Comparison of ENCODE assay signal across 8 cellular contexts in the genomic region with DNA sequence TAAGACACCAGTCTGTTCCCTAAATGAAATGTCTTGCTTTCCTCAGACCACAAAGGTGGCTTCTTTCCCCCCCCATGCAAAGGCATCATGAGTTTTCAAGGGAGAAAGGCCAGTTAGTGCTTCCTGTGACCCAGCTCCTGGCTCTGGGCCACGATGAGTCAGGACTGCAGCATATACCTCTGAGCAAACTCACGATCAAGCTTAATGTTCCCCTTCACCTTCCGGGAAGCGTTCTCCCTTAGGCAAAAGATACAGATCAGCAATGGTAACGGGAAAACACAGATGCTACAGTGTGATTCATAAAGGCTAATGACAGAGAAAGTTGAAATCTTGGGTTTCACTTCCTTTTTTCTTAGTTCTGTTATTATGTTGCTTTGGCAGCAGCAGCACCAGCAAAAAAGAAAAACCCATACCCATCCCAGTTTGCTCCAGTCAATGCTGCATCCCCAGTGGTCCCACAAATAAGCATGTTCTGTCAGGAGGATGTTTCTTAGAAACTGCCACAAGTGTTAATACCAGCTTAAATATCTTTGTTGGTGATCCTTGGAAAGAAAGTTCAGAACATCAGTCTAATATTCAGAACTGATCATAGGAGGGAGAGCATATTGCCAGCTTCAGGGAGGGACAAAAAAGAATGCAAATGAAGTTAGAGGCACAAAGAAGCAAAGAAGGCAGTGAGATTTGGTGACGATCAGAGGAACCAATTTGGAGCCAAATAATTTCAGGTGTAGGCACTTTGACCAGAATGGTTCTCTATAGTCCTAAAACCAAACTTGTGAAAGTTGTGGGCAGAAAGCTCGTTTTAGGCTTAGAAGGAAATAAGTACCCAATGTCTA. TPM values are rescaled to one million over a fixed set of nuclear protein-coding genes. Genes with fewer than 3 reads are reported as not detected.
DNase-seq lines count a peak whose midpoint lies in the region; ATAC-seq, FAIRE-seq and TF ChIP-seq lines count a peak whose summit lies in the region.
"Had no signal": no experiment of that assay in that cellular context is flagged by ENCODE, and none has a peak within 500 bp of the region (broad histone marks: within the 10 kb centered on the region; RNA-seq: fewer than 3 reads in every experiment).

No MANE protein-coding gene starts in this region.

- no peaks in the 10 kb centered on the region for H3K36me3 Mint-ChIP-seq in astrocyte (ENCODE audit: low read depth, unreplicated experiment)

- H3K9ac ChIP-seq in astrocyte (ENCODE audit: low read length), result peak overlapping the region; percentile 30

- H3K4me1 Mint-ChIP-seq in astrocyte (ENCODE audit: low read depth, unreplicated experiment), result peaks cover 4% of the 10 kb centered on the region

- WGBS in testis, 2 donors, result 74 to 79% methylated on average over 4 to 7 of the region's 7 CpGs

- H3K27ac ChIP-seq in astrocyte (ENCODE audit: low read depth, low read length), result peak overlapping the region; percentile 7
- H3K27ac ChIP-seq in testis, result no peak overlapping the region

- no peak overlapping the region for H3K4me3 Mint-ChIP-seq in astrocyte (ENCODE audit: unreplicated experiment)

- H3K27ac Mint-ChIP-seq in astrocyte (ENCODE audit: unreplicated experiment), result no peak overlapping the region

- no peaks in the 10 kb centered on the region for H3K9me3 Mint-ChIP-seq in astrocyte (ENCODE audit: unreplicated experiment)

- no peak overlapping the region for H2AFZ ChIP-seq in astrocyte (ENCODE audit: low read depth, low read length)

- no peaks in the 10 kb centered on the region for H3K79me2 ChIP-seq in astrocyte (ENCODE audit: insufficient read depth, low read length)

- FAIRE-seq in H54 (lab: Jason Lieb, UNC) (peak; percentile 98), astrocyte (lab: Jason Lieb, UNC) (peak; percentile 99)

- intact Hi-C loops in mucosa of descending colon (cut with DNase I, micrococcal nuclease), result no loop called here
- intact Hi-C loops in testis (cut with DNase I; ENCODE audit: low total_unique reads), result no loop called here

- peak; percentile 38 for DNase-seq in H54 (ENCODE audit: insufficient read length, low spot score)
- DNase-seq in MG63, result peak; percentile 65
- DNase-seq in astrocyte (ENCODE audit: low read depth), result peak; percentile 77
- peak in 1 of 3 donors; percentile 4 for DNase-seq in mucosa of descending colon
- no peak for DNase-seq in NCI-H128 (lab: John Stamatoyannopoulos, UW; ENCODE audit: unreplicated experiment)
- no peak for DNase-seq in testis

- no peaks in the 10 kb centered on the region for H3K27me3 ChIP-seq in MG63
- no peaks in the 10 kb centered on the region for H3K27me3 ChIP-seq in astrocyte (ENCODE audit: insufficient read depth, low read length)
- no peaks in the 10 kb centered on the region for H3K27me3 ChIP-seq in testis

- H3K4me3 ChIP-seq in MG63 (no peak overlapping the region), astrocyte (ENCODE audit: insufficient read depth, low read depth, low read length) (no peak overlapping the region), mucosa of descending colon (no peak overlapping the region), testis (no peak overlapping the region)

- H3K4me2 ChIP-seq in astrocyte (ENCODE audit: low read length), result peak overlapping the region; percentile 50

- H4K20me1 ChIP-seq in astrocyte (ENCODE audit: insufficient read depth, low read length), result no peaks in the 10 kb centered on the region

- no peak for TF ChIP-seq POLR2A in H54 (IDR thresholded peaks at IDR 0.05; ENCODE audit: low read depth, low read length)
- TF ChIP-seq POLR2A in testis (IDR thresholded peaks at IDR 0.05), result no peak

- TF ChIP-seq CTCF in astrocyte (IDR thresholded peaks at IDR 0.05; ENCODE audit: insufficient read depth, low read depth, low read length) (no peak), mucosa of descending colon (IDR thresholded peaks at IDR 0.05) (no peak), testis (IDR thresholded peaks at IDR 0.05) (no peak)

- ATAC-seq in GM18508 (IDR thresholded peaks at IDR 0.05; ENCODE audit: insufficient read depth, unreplicated experiment), result peak; percentile 95
- peak; percentile 34 for ATAC-seq in mucosa of descending colon

- no peaks in the 10 kb centered on the region for H3K36me3 ChIP-seq in MG63
- no peaks in the 10 kb centered on the region for H3K36me3 ChIP-seq in astrocyte (ENCODE audit: insufficient read depth, low read length)
- no peaks in the 10 kb centered on the region for H3K36me3 ChIP-seq in mucosa of descending colon (ENCODE audit: low read depth)
- no peaks in the 10 kb centered on the region for H3K36me3 ChIP-seq in testis (ENCODE audit: low read depth, missing control alignments)

- H3K9me3 ChIP-seq in MG63 (no peaks in the 10 kb centered on the region), astrocyte (ENCODE audit: insufficient read depth, low read depth, low read length) (no peaks in the 10 kb centered on the region), mucosa of descending colon (no peaks in the 10 kb centered on the region), testis (no peaks in the 10 kb centered on the region)

- H3K27me3 Mint-ChIP-seq in astrocyte (ENCODE audit: low read depth, unreplicated experiment), result peaks cover 5% of the 10 kb centered on the region

- H3K4me1 ChIP-seq in astrocyte (ENCODE audit: insufficient read depth, low read length), result peaks cover 14% of the 10 kb centered on the region
- H3K4me1 ChIP-seq in mucosa of descending colon (ENCODE audit: low read depth), result no peaks in the 10 kb centered on the region
- H3K4me1 ChIP-seq in testis, result no peaks in the 10 kb centered on the region

RNA-seq across cellular contexts. Expression of a gene that starts 41.2 kb away (rescaled TPM):
- not detected in 2 replicates for total RNA-seq in MG63 (2014; rRNA removed; shearing (Covaris generic); ENCODE audit: low replicate concordance)
- 0.11 and 0.19 TPM in 2 replicates for total RNA-seq in astrocyte
- total RNA-seq in mucosa of descending colon, result 10 to 100 TPM in 1 of 3 donors, 1 to 10 TPM in 2; 8.1 to 16.2 (median 9.8) TPM
- total RNA-seq in testis, result 1 to 10 TPM; 8.5 to 9.7 TPM
- 4.2 TPM for polyA plus RNA-seq in testis (ENCODE audit: insufficient read depth, low read depth, low replicate concordance)

RNA-seq across cellular contexts. Expression of a gene that starts 57.2 kb away (rescaled TPM):
- not detected in 2 replicates for total RNA-seq in MG63 (2014; rRNA removed; shearing (Covaris generic); ENCODE audit: low replicate concordance)
- not detected in 2 replicates for total RNA-seq in astrocyte
- total RNA-seq in mucosa of descending colon, result not detected
- 10 to 100 TPM in 1 of 2 donors, 1 to 10 TPM in 1; 4.2 to 13.4 TPM for total RNA-seq in testis
- 3.8 TPM for polyA plus RNA-seq in testis (ENCODE audit: insufficient read depth, low read depth, low replicate concordance)
- total RNA-seq: activated CD8-positive, alpha-beta memory T cell treated with anti-CD3 and anti-CD28 coated beads for 36 hours had no signal

Comparison
In these comparisons a context has a peak if more than half of its experiments do, and no peak if none do; other contexts are left out.
1. DNase-seq: peak in H54 (single experiment), MG63 (single experiment) and astrocyte (single experiment); none in NCI-H128 (single experiment) and testis (single experiment).